ENCODE assay signal across 20 cellular contexts in genomic region chr14:97381309-97381708, GRCh38.
DNase-seq lines count a peak whose midpoint lies in the region; ATAC-seq and TF ChIP-seq lines count a peak whose summit lies in the region.
"Had no signal": no experiment of that assay in that cellular context is flagged by ENCODE, and none has a peak within 500 bp of the region (broad histone marks: within the 10 kb centered on the region; RNA-seq: fewer than 3 reads in every experiment).

No MANE protein-coding gene starts in this region.

- H3K4me3 ChIP-seq in breast epithelium = no peak overlapping the region
- H3K4me3 ChIP-seq: HAP-1 had no signal

- H3K36me3 Mint-ChIP-seq in MCF 10A (ENCODE audit: insufficient read depth, unreplicated experiment) = no peaks in the 10 kb centered on the region
- no peaks in the 10 kb centered on the region for H3K36me3 Mint-ChIP-seq in activated T-helper 17 cell treated with anti-CD3 and anti-CD28 coated beads, Interleukin-2, amount 50 U/mL, for 72 hours (ENCODE audit: low read depth)
- H3K36me3 Mint-ChIP-seq in stimulated activated effector memory CD8-positive, alpha-beta T cell treated with anti-CD3 and anti-CD28 coated beads, Interleukin-12 subunit alpha, Interleukin-12 subunit beta, amount 100 ng/mL, for 72 hours = no peaks in the 10 kb centered on the region

- no peak for ATAC-seq in activated T-helper 17 cell treated with anti-CD3 and anti-CD28 coated beads, Interleukin-2, amount 50 U/mL, for 72 hours (replicated peaks)
- ATAC-seq in stimulated activated effector memory CD8-positive, alpha-beta T cell treated with anti-CD3 and anti-CD28 coated beads, Interleukin-12 subunit alpha, Interleukin-12 subunit beta, amount 100 ng/mL, for 72 hours = no peak
- no peak for ATAC-seq in omental fat pad (ENCODE audit: low FRiP score)
- ATAC-seq: Panc1 had no signal

- H3K4me1 ChIP-seq in breast epithelium = no peaks in the 10 kb centered on the region
- H3K4me1 ChIP-seq: BE2C had no signal

- H3K4me1 Mint-ChIP-seq in MCF 10A (ENCODE audit: insufficient read depth, unreplicated experiment) = no peaks in the 10 kb centered on the region
- peaks cover 43% of the 10 kb centered on the region for H3K4me1 Mint-ChIP-seq in activated T-helper 17 cell treated with anti-CD3 and anti-CD28 coated beads, Interleukin-2, amount 50 U/mL, for 72 hours
- peaks cover 58% of the 10 kb centered on the region for H3K4me1 Mint-ChIP-seq in stimulated activated effector memory CD8-positive, alpha-beta T cell treated with anti-CD3 and anti-CD28 coated beads, Interleukin-12 subunit alpha, Interleukin-12 subunit beta, amount 100 ng/mL, for 72 hours

- peaks cover 0 to 6% of the 10 kb centered on the region in 2 donors for H3K27me3 ChIP-seq in breast epithelium
- H3K27me3 ChIP-seq: BE2C had no signal

- POLR2A ChIA-PET in MCF 10A (lab: Yijun Ruan, JAX) = interaction anchor here (1.1 kb wide), 1 partner anchor 10 kb away, joined by 3 read pairs; no protein-coding TSS in a partner anchor

- H3K4me3 Mint-ChIP-seq in MCF 10A (ENCODE audit: unreplicated experiment) = no peak overlapping the region
- peak overlapping the region; percentile 56 for H3K4me3 Mint-ChIP-seq in activated T-helper 17 cell treated with anti-CD3 and anti-CD28 coated beads, Interleukin-2, amount 50 U/mL, for 72 hours
- no peak overlapping the region for H3K4me3 Mint-ChIP-seq in stimulated activated effector memory CD8-positive, alpha-beta T cell treated with anti-CD3 and anti-CD28 coated beads, Interleukin-12 subunit alpha, Interleukin-12 subunit beta, amount 100 ng/mL, for 72 hours

- no peaks in the 10 kb centered on the region for H3K9me3 ChIP-seq in breast epithelium
- H3K9me3 ChIP-seq: BE2C, HAP-1 had no signal

- H3K27ac Mint-ChIP-seq in MCF 10A (ENCODE audit: low read depth, unreplicated experiment) = peak overlapping the region; percentile 12
- H3K27ac Mint-ChIP-seq in activated T-helper 17 cell treated with anti-CD3 and anti-CD28 coated beads, Interleukin-2, amount 50 U/mL, for 72 hours = peak overlapping the region; percentile 78
- H3K27ac Mint-ChIP-seq in stimulated activated effector memory CD8-positive, alpha-beta T cell treated with anti-CD3 and anti-CD28 coated beads, Interleukin-12 subunit alpha, Interleukin-12 subunit beta, amount 100 ng/mL, for 72 hours = peak overlapping the region; percentile 40
- H3K27ac Mint-ChIP-seq: CD4-positive, alpha-beta T cell had no signal

- no peaks in the 10 kb centered on the region for H3K27me3 Mint-ChIP-seq in MCF 10A (ENCODE audit: insufficient read depth, unreplicated experiment)
- H3K27me3 Mint-ChIP-seq in activated T-helper 17 cell treated with anti-CD3 and anti-CD28 coated beads, Interleukin-2, amount 50 U/mL, for 72 hours = peaks cover 4% of the 10 kb centered on the region
- H3K27me3 Mint-ChIP-seq: CD4-positive, alpha-beta T cell had no signal

- TF ChIP-seq CTCF in MCF 10A (IDR thresholded peaks at IDR 0.05; ENCODE audit: unreplicated experiment) (no peak), breast epithelium (IDR thresholded peaks at IDR 0.05) (no peak), omental fat pad (IDR thresholded peaks at IDR 0.05) (no peak)

- no peak for TF ChIP-seq POLR2A in breast epithelium (IDR thresholded peaks at IDR 0.05)

- intact Hi-C loops in MCF 10A (cut with micrococcal nuclease) (no loop called here), breast epithelium (cut with DNase I; ENCODE audit: low total_unique reads) (no loop called here)

- H3K9me3 Mint-ChIP-seq in MCF 10A (ENCODE audit: unreplicated experiment) = no peaks in the 10 kb centered on the region
- H3K9me3 Mint-ChIP-seq in activated T-helper 17 cell treated with anti-CD3 and anti-CD28 coated beads, Interleukin-2, amount 50 U/mL, for 72 hours = peaks cover 9% of the 10 kb centered on the region
- H3K9me3 Mint-ChIP-seq in stimulated activated effector memory CD8-positive, alpha-beta T cell treated with anti-CD3 and anti-CD28 coated beads, Interleukin-12 subunit alpha, Interleukin-12 subunit beta, amount 100 ng/mL, for 72 hours = no peaks in the 10 kb centered on the region
- H3K9me3 Mint-ChIP-seq: CD4-positive, alpha-beta T cell had no signal

- no peak overlapping the region for H3K27ac ChIP-seq in breast epithelium

- BruUV-seq in MCF 10A (replicated peaks; lab: Mats Ljungman, UMichigan) = no TSS peak

- H3K36me3 ChIP-seq in breast epithelium = no peaks in the 10 kb centered on the region
- H3K36me3 ChIP-seq: BE2C, HAP-1 had no signal

- peak; percentile 8 for DNase-seq in activated CD4-positive, alpha-beta T cell treated with anti-CD3 and anti-CD28 coated beads for 48 hours
- no peak for DNase-seq in activated CD4-positive, alpha-beta T cell treated with anti-CD3 and anti-CD28 coated beads for 4 hours
- DNase-seq in MCF 10A (ENCODE audit: unreplicated experiment) = no peak
- no peak for DNase-seq in breast epithelium (ENCODE audit: low spot score in 2 of 2)
- DNase-seq in stimulated activated effector memory CD8-positive, alpha-beta T cell treated with anti-CD3 and anti-CD28 coated beads, Interleukin-12 subunit alpha, Interleukin-12 subunit beta, amount 100 ng/mL, for 72 hours (ENCODE audit: low spot score in 2 of 2) = no peak
- no peak for DNase-seq in SKM-1 treated with dmso at 0.1 percent for 144 hours (lab: John Stamatoyannopoulos, UW; ENCODE audit: unreplicated experiment)
- no peak for DNase-seq in omental fat pad (ENCODE audit: low spot score)
- DNase-seq: 8988T, BE2C, IMR-90, Kasumi-1, NCI-H1105 treated with DMSO at 0.1 percent for 48 hours, NCI-H1694 treated with DMSO at 0.1 percent for 48 hours, NCI-H2107, NCI-H2227 treated with DMSO at 0.1 percent for 48 hours, NCI-H524 treated with DMSO at 0.1 percent for 48 hours had no signal

- CTCF ChIA-PET in MCF 10A (lab: Yijun Ruan, JAX) = no interaction called here

Comparison
In these comparisons a context has a peak if more than half of its experiments do, and no peak if none do; other contexts are left out.
1. H3K27ac Mint-ChIP-seq: peak in every context shown above with its lines; median percentile 78 in activated T-helper 17 cell treated with anti-CD3 and anti-CD28 coated beads, Interleukin-2, amount 50 U/mL, for 72 hours; 40 in stimulated activated effector memory CD8-positive, alpha-beta T cell treated with anti-CD3 and anti-CD28 coated beads, Interleukin-12 subunit alpha, Interleukin-12 subunit beta, amount 100 ng/mL, for 72 hours; 12 in MCF 10A.